ENCODE assay signal across 8 cellular contexts in the genomic region with DNA sequence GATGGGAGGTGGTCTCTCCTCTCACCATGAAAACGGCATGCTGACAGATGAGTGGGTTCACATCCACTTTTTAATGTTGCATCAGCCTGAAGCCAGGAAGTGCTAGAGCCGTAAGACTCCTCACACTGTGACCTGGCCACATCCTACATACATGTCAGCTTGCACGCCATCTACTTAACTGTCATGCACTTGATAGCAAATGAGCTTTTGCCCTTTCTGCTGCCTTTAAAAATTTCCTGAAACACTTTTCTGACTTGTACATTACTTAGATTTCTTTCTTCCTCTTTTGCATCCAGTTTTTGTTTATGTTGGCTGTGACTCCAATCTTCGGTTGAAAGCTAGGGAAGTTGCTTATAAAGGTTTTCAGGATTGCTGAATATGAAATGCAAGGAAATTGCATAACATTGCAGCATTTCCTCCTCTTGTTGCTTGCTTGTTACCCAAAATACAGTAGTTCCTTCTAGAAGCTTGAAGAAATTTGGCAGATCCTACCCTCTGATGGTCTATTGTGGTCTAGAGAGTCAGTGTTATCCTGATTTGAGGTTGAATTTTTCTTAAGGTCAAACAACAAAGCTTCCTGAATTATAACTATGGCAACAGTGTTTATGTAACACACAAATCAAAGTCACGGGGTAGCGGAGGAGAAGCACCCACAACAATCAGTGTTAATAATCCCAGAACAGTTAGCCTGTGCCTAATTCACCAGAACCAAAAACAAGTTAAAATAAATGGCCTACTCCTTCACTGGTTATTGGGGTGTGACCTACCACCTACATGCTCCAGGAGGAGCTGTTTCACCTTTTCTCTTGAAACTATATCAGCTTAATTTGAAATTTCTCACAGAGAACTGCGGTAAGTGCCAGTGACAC.
DNase-seq lines count a peak whose midpoint lies in the region; ATAC-seq and TF ChIP-seq lines count a peak whose summit lies in the region.

No MANE protein-coding gene starts in this region.

- TF ChIP-seq CTCF in BE2C (IDR thresholded peaks at IDR 0.05; ENCODE audit: low read depth, low read length) (peak; percentile 64), foreskin keratinocyte (conservative IDR thresholded peaks at IDR 0.05) (peak; percentile 80), progenitor cell of endocrine pancreas (IDR thresholded peaks at IDR 0.05; ENCODE audit: unreplicated experiment) (peak; percentile 74)

- intact Hi-C loops in activated T-helper 1 cell treated with anti-CD3 and anti-CD28 coated beads, Interleukin-12 subunit alpha, Interleukin-12 subunit beta, Interleukin-2, Interleukin-4 antibody, amounts not matched to agents 30 ng/mL and 10 ng/mL and 1 ng/mL, durations not matched to agents 14 hours and 24 hours and 36 hours (cut with micrococcal nuclease): loop anchor here (1.0 to 5.0 kb wide), 8 partner anchors 64 to 1170 kb away; partner anchors contain the start of genes KCTD16 and YIPF5

- peak overlapping the region; percentile 56 for H3K27ac ChIP-seq in foreskin keratinocyte

- no peak for DNase-seq in BE2C
- DNase-seq in NK-92 (lab: John Stamatoyannopoulos, UW; ENCODE audit: unreplicated experiment): peak; percentile 16
- peak; percentile 66 for DNase-seq in activated T-helper 1 cell treated with anti-CD3 and anti-CD28 coated beads, Interleukin-12 subunit alpha, Interleukin-12 subunit beta, Interleukin-2, Interleukin-4 antibody, amounts not matched to agents 30 ng/mL and 10 ng/mL and 1 ng/mL, durations not matched to agents 14 hours and 24 hours and 36 hours (ENCODE audit: low spot score)
- DNase-seq in foreskin keratinocyte: peak in 1 of 2 donors; percentile 45
- DNase-seq in progenitor cell of endocrine pancreas (ENCODE audit: low spot score, unreplicated experiment): no peak
- DNase-seq in NCI-H2029 (lab: John Stamatoyannopoulos, UW): no peak

- H3K27me3 Mint-ChIP-seq in activated T-helper 1 cell treated with anti-CD3 and anti-CD28 coated beads, Interleukin-12 subunit alpha, Interleukin-12 subunit beta, Interleukin-2, Interleukin-4 antibody, amounts not matched to agents 30 ng/mL and 10 ng/mL and 1 ng/mL, durations not matched to agents 14 hours and 24 hours and 36 hours (ENCODE audit: insufficient read depth): no peaks in the 10 kb centered on the region
- H3K27me3 Mint-ChIP-seq in progenitor cell of endocrine pancreas: no peaks in the 10 kb centered on the region

- H3K4me3 ChIP-seq in BE2C (ENCODE audit: low read depth, low read length): no peak overlapping the region

- peak overlapping the region; percentile 98 for H3K27ac Mint-ChIP-seq in activated T-helper 1 cell treated with anti-CD3 and anti-CD28 coated beads, Interleukin-12 subunit alpha, Interleukin-12 subunit beta, Interleukin-2, Interleukin-4 antibody, amounts not matched to agents 30 ng/mL and 10 ng/mL and 1 ng/mL, durations not matched to agents 14 hours and 24 hours and 36 hours
- H3K27ac Mint-ChIP-seq in progenitor cell of endocrine pancreas: no peak overlapping the region

- ATAC-seq in GM18861 (IDR thresholded peaks at IDR 0.05; ENCODE audit: unreplicated experiment): peak; percentile 64
- peak; percentile 64 for ATAC-seq in HG03039 (IDR thresholded peaks at IDR 0.05; ENCODE audit: unreplicated experiment)
- peak; percentile 62 for ATAC-seq in foreskin keratinocyte

- H3K9me3 Mint-ChIP-seq in activated T-helper 1 cell treated with anti-CD3 and anti-CD28 coated beads, Interleukin-12 subunit alpha, Interleukin-12 subunit beta, Interleukin-2, Interleukin-4 antibody, amounts not matched to agents 30 ng/mL and 10 ng/mL and 1 ng/mL, durations not matched to agents 14 hours and 24 hours and 36 hours: no peaks in the 10 kb centered on the region
- no peaks in the 10 kb centered on the region for H3K9me3 Mint-ChIP-seq in progenitor cell of endocrine pancreas (ENCODE audit: low read depth)

- 0 out of 2 replicates have a peak, but pooled peaks cover 3% of the 10 kb centered on the region for H3K4me1 ChIP-seq in BE2C
- peaks cover 10% of the 10 kb centered on the region for H3K4me1 ChIP-seq in foreskin keratinocyte

- peaks cover 15% of the 10 kb centered on the region for H3K36me3 Mint-ChIP-seq in activated T-helper 1 cell treated with anti-CD3 and anti-CD28 coated beads, Interleukin-12 subunit alpha, Interleukin-12 subunit beta, Interleukin-2, Interleukin-4 antibody, amounts not matched to agents 30 ng/mL and 10 ng/mL and 1 ng/mL, durations not matched to agents 14 hours and 24 hours and 36 hours (ENCODE audit: low read depth)
- no peaks in the 10 kb centered on the region for H3K36me3 Mint-ChIP-seq in progenitor cell of endocrine pancreas (ENCODE audit: insufficient read depth)

- H3K9me3 ChIP-seq in BE2C: no peaks in the 10 kb centered on the region; the same call in 1 of the 2 replicates

- H3K27me3 ChIP-seq in BE2C: no peaks in the 10 kb centered on the region
- no peaks in the 10 kb centered on the region for H3K27me3 ChIP-seq in foreskin keratinocyte

- H3K36me3 ChIP-seq in BE2C: no peaks in the 10 kb centered on the region

- peak overlapping the region; percentile 75 for H3K4me3 Mint-ChIP-seq in activated T-helper 1 cell treated with anti-CD3 and anti-CD28 coated beads, Interleukin-12 subunit alpha, Interleukin-12 subunit beta, Interleukin-2, Interleukin-4 antibody, amounts not matched to agents 30 ng/mL and 10 ng/mL and 1 ng/mL, durations not matched to agents 14 hours and 24 hours and 36 hours
- H3K4me3 Mint-ChIP-seq in progenitor cell of endocrine pancreas (ENCODE audit: low read depth): no peak overlapping the region

- peaks cover 89% of the 10 kb centered on the region for H3K4me1 Mint-ChIP-seq in activated T-helper 1 cell treated with anti-CD3 and anti-CD28 coated beads, Interleukin-12 subunit alpha, Interleukin-12 subunit beta, Interleukin-2, Interleukin-4 antibody, amounts not matched to agents 30 ng/mL and 10 ng/mL and 1 ng/mL, durations not matched to agents 14 hours and 24 hours and 36 hours (ENCODE audit: low read depth)
- peaks cover 2% of the 10 kb centered on the region for H3K4me1 Mint-ChIP-seq in progenitor cell of endocrine pancreas (ENCODE audit: low read depth)

Comparison
In these comparisons a context has a peak if more than half of its experiments do, and no peak if none do; other contexts are left out.
1. DNase-seq: peak in NK-92 (single experiment) and activated T-helper 1 cell treated with anti-CD3 and anti-CD28 coated beads, Interleukin-12 subunit alpha, Interleukin-12 subunit beta, Interleukin-2, Interleukin-4 antibody, amounts not matched to agents 30 ng/mL and 10 ng/mL and 1 ng/mL, durations not matched to agents 14 hours and 24 hours and 36 hours (single experiment); none in BE2C (single experiment), progenitor cell of endocrine pancreas (single experiment) and NCI-H2029 (single experiment).
2. Peak in every context shown above with its lines, with median percentiles within 50 percentile points of each other: CTCF ChIP-seq and ATAC-seq.